Comparison of ENCODE assay signal across 1 cellular context in genomic region chr13:30463820-30464495, GRCh38.
TF ChIP-seq lines count a peak whose summit lies in the region.

No MANE protein-coding gene starts in this region.

TF ChIP-seq in WTC11, 78 proteins besides CTCF, POLR2A, EP300 and RAD21 (continued from another document):
- TF ChIP-seq FOXK1 (CRISPR knock-in tag; IDR thresholded peaks at IDR 0.05) (0 out of 2 replicates have a peak, but pooled peaks have one; percentile 24), ESRRA (CRISPR knock-in tag; IDR thresholded peaks at IDR 0.05; ENCODE audit: borderline replicate concordance) (no peak)
